29 cellular contexts compared by ENCODE assay signal in the genomic region with DNA sequence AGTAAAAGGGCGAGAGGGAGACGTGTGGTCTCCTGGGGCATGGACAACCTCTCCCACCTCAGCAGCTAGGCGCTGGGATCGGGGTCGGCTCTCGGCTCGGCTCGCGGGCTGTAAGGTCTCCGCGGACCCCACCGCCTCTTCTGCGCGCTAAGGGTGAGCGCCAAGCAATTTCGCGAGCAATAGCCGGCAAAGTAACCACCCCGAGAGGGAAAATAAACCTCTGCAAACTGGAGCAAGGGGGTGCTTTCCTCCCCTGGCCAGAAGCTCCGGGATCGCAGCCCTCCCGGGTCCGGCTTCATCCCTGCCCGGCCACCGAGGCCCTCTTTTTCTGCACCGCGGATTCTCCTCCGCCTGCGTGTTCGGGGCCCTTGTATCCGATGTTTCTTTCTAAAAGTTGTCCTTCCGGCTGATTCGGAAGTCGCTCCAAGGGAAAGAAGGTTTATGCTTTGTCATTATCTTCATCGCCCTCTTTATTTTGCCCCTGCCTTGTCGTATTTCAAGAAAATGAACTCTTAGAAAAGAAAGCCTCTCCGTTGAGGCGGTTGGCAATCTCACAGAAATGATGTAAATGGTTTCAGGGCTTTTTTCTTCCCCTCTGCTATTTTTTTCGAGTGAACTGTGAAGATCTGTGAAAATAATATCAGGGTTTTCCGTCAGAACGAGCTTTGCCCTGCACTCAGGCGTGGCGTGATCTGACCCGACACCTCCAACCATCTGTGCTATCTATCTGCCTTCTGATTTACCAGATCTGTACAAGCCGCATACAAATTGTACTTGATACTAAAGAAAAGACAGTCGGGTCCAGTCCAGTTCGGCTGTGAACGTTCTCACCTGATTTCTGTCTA. TPM values are rescaled to one million over a fixed set of nuclear protein-coding genes. Genes with fewer than 3 reads are reported as not detected.
DNase-seq lines count a peak whose midpoint lies in the region; ATAC-seq and TF ChIP-seq lines count a peak whose summit lies in the region.
"Had no signal": no experiment of that assay in that cellular context is flagged by ENCODE, and none has a peak within 500 bp of the region (broad histone marks: within the 10 kb centered on the region; RNA-seq: fewer than 3 reads in every experiment).

No MANE protein-coding gene starts in this region.

- H3K36me3 Mint-ChIP-seq in T-helper 1 cell treated with Interleukin-12 subunit alpha and Interleukin-12 subunit beta and Interleukin-4 antibody, amounts not matched to agents 30 μg/mL and 1 μg/mL, for 36 hours (ENCODE audit: low read depth), result peaks cover 6% of the 10 kb centered on the region
- no peaks in the 10 kb centered on the region for H3K36me3 Mint-ChIP-seq in WTC11
- no peaks in the 10 kb centered on the region for H3K36me3 Mint-ChIP-seq in stimulated activated naive B cell treated with anti-CD40 and anti-IgM and Interleukin-4, amounts not matched to agents 10 μg/mL and 1 μg/mL and 100 μg/mL, for 72 hours

- DNase-seq in T-helper 1 cell (no peak), WTC11 (ENCODE audit: low spot score) (peak; percentile 35), SKM-1 treated with dmso at 0.1 percent for 144 hours (lab: John Stamatoyannopoulos, UW; ENCODE audit: unreplicated experiment) (no peak), cerebellar cortex (ENCODE audit: low spot score) (no peak), AG20443 (ENCODE audit: low spot score) (no peak)
- no peak for DNase-seq in stimulated activated naive B cell treated with anti-CD40 and anti-IgM and Interleukin-4, amounts not matched to agents 10 μg/mL and 1 μg/mL and 100 μg/mL, for 72 hours
- DNase-seq: 8988T; activated CD4-positive, alpha-beta T cell treated with anti-CD3 and anti-CD28 coated beads, Interleukin-2, amount 50 U/mL, for 1 hour; activated naive CD4-positive, alpha-beta T cell treated with Interleukin-2 at 50 U/mL for 16 hours; activated T-cell treated with anti-CD3 and anti-CD28 coated beads for 4 hours; aorta; DMS79 treated with DMSO at 0.1 percent for 48 hours; erythroblast; foreskin keratinocyte; left lung; midbrain; NCI-H1436; NCI-H748 treated with DMSO at 0.1 percent for 48 hours; Right ventricle myocardium superior; spleen; stimulated activated CD4-positive, alpha-beta T cell treated with anti-CD3 and anti-CD28 coated beads, Interleukin-4, amount 100 ng/mL, for 4 hours had no signal

- no peaks in the 10 kb centered on the region for H3K9me3 Mint-ChIP-seq in T-helper 1 cell treated with Interleukin-12 subunit alpha and Interleukin-12 subunit beta and Interleukin-4 antibody, amounts not matched to agents 30 μg/mL and 1 μg/mL, for 36 hours
- no peaks in the 10 kb centered on the region for H3K9me3 Mint-ChIP-seq in WTC11
- H3K9me3 Mint-ChIP-seq in stimulated activated naive B cell treated with anti-CD40 and anti-IgM and Interleukin-4, amounts not matched to agents 10 μg/mL and 1 μg/mL and 100 μg/mL, for 72 hours, result no peaks in the 10 kb centered on the region
- H3K9me3 Mint-ChIP-seq: central memory CD8-positive, alpha-beta T cell; nephron had no signal

- H3K4me3 Mint-ChIP-seq in T-helper 1 cell treated with Interleukin-12 subunit alpha and Interleukin-12 subunit beta and Interleukin-4 antibody, amounts not matched to agents 30 μg/mL and 1 μg/mL, for 36 hours, result no peak overlapping the region
- peak overlapping the region; percentile 72 for H3K4me3 Mint-ChIP-seq in WTC11
- H3K4me3 Mint-ChIP-seq in stimulated activated naive B cell treated with anti-CD40 and anti-IgM and Interleukin-4, amounts not matched to agents 10 μg/mL and 1 μg/mL and 100 μg/mL, for 72 hours, result no peak overlapping the region
- H3K4me3 Mint-ChIP-seq: central memory CD8-positive, alpha-beta T cell had no signal

- peak overlapping the region; percentile 16 for H3K4me3 ChIP-seq in iPS-18c (ENCODE audit: insufficient read depth, low read depth, low read length)
- H3K4me3 ChIP-seq: left lung, spleen, upper lobe of left lung had no signal

- H3K27ac Mint-ChIP-seq in T-helper 1 cell treated with Interleukin-12 subunit alpha and Interleukin-12 subunit beta and Interleukin-4 antibody, amounts not matched to agents 30 μg/mL and 1 μg/mL, for 36 hours, result peak overlapping the region; percentile 31
- H3K27ac Mint-ChIP-seq in WTC11, result no peak overlapping the region
- H3K27ac Mint-ChIP-seq in stimulated activated naive B cell treated with anti-CD40 and anti-IgM and Interleukin-4, amounts not matched to agents 10 μg/mL and 1 μg/mL and 100 μg/mL, for 72 hours, result peak overlapping the region; percentile 42
- H3K27ac Mint-ChIP-seq: nephron had no signal

- no peak for TF ChIP-seq CTCF in WTC11 (IDR thresholded peaks at IDR 0.05)

- CTCF ChIA-PET in WTC11 (lab: Charles Lee), result interaction anchor here (0.6 to 4.7 kb wide), 7 partner anchors 9 to 189 kb away, joined by 3 to 22 read pairs (median 6); no protein-coding TSS in a partner anchor

- POLR2A ChIA-PET in WTC11 (lab: Charles Lee), result interaction anchor here (0.6 to 1.9 kb wide), 2 partner anchors 9 to 1258 kb away, joined by 3 to 8 read pairs; no protein-coding TSS in a partner anchor

- peaks cover 87% of the 10 kb centered on the region for H3K27me3 Mint-ChIP-seq in T-helper 1 cell treated with Interleukin-12 subunit alpha and Interleukin-12 subunit beta and Interleukin-4 antibody, amounts not matched to agents 30 μg/mL and 1 μg/mL, for 36 hours (ENCODE audit: low read depth)
- H3K27me3 Mint-ChIP-seq in WTC11 (ENCODE audit: low read depth), result peaks cover 100% of the 10 kb centered on the region
- H3K27me3 Mint-ChIP-seq in stimulated activated naive B cell treated with anti-CD40 and anti-IgM and Interleukin-4, amounts not matched to agents 10 μg/mL and 1 μg/mL and 100 μg/mL, for 72 hours, result peaks cover 45 to 80% of the 10 kb centered on the region in 2 donors

- no peak; the same call in 1 of the 2 replicates for ATAC-seq in WTC11
- ATAC-seq in stimulated activated naive B cell treated with anti-CD40 and anti-IgM and Interleukin-4, amounts not matched to agents 10 μg/mL and 1 μg/mL and 100 μg/mL, for 72 hours (replicated peaks), result no peak
- ATAC-seq: foreskin keratinocyte, left lung had no signal

- peaks cover 7% of the 10 kb centered on the region for H3K4me1 Mint-ChIP-seq in T-helper 1 cell treated with Interleukin-12 subunit alpha and Interleukin-12 subunit beta and Interleukin-4 antibody, amounts not matched to agents 30 μg/mL and 1 μg/mL, for 36 hours (ENCODE audit: low read depth)
- H3K4me1 Mint-ChIP-seq in WTC11, result peaks cover 58% of the 10 kb centered on the region
- peaks cover 6 to 19% of the 10 kb centered on the region in 2 donors for H3K4me1 Mint-ChIP-seq in stimulated activated naive B cell treated with anti-CD40 and anti-IgM and Interleukin-4, amounts not matched to agents 10 μg/mL and 1 μg/mL and 100 μg/mL, for 72 hours
- H3K4me1 Mint-ChIP-seq: central memory CD8-positive, alpha-beta T cell had no signal

- H3K9me3 ChIP-seq in iPS-18c (ENCODE audit: control insufficient read depth, insufficient read depth, low read length), result no peaks in the 10 kb centered on the region
- H3K9me3 ChIP-seq: left lung, spleen, upper lobe of left lung had no signal

TF ChIP-seq in WTC11, 78 proteins besides CTCF, POLR2A, EP300 and RAD21 (continues in another document):
- TF ChIP-seq, protein P1, sequence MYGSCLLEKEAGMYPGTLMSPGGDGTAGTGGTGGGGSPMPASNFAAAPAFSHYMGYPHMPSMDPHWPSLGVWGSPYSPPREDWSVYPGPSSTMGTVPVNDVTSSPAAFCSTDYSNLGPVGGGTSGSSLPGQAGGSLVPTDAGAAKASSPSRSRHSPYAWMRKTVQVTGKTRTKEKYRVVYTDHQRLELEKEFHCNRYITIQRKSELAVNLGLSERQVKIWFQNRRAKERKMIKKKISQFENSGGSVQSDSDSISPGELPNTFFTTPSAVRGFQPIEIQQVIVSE (CRISPR knock-in tag; IDR thresholded peaks at IDR 0.05; ENCODE audit: borderline replicate concordance), result no peak
- TF ChIP-seq, protein P2, sequence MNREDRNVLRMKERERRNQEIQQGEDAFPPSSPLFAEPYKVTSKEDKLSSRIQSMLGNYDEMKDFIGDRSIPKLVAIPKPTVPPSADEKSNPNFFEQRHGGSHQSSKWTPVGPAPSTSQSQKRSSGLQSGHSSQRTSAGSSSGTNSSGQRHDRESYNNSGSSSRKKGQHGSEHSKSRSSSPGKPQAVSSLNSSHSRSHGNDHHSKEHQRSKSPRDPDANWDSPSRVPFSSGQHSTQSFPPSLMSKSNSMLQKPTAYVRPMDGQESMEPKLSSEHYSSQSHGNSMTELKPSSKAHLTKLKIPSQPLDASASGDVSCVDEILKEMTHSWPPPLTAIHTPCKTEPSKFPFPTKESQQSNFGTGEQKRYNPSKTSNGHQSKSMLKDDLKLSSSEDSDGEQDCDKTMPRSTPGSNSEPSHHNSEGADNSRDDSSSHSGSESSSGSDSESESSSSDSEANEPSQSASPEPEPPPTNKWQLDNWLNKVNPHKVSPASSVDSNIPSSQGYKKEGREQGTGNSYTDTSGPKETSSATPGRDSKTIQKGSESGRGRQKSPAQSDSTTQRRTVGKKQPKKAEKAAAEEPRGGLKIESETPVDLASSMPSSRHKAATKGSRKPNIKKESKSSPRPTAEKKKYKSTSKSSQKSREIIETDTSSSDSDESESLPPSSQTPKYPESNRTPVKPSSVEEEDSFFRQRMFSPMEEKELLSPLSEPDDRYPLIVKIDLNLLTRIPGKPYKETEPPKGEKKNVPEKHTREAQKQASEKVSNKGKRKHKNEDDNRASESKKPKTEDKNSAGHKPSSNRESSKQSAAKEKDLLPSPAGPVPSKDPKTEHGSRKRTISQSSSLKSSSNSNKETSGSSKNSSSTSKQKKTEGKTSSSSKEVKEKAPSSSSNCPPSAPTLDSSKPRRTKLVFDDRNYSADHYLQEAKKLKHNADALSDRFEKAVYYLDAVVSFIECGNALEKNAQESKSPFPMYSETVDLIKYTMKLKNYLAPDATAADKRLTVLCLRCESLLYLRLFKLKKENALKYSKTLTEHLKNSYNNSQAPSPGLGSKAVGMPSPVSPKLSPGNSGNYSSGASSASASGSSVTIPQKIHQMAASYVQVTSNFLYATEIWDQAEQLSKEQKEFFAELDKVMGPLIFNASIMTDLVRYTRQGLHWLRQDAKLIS (CRISPR knock-in tag; IDR thresholded peaks at IDR 0.05; ENCODE audit: borderline replicate concordance), result no peak
- no peak for TF ChIP-seq NR2C2 (CRISPR knock-in tag; IDR thresholded peaks at IDR 0.05)
- TF ChIP-seq IRF2 (CRISPR knock-in tag; IDR thresholded peaks at IDR 0.05; ENCODE audit: borderline replicate concordance, low read depth), result no peak
- no peak for TF ChIP-seq FOXJ3 (CRISPR knock-in tag; IDR thresholded peaks at IDR 0.05; ENCODE audit: borderline replicate concordance)

RNA-seq across cellular contexts. Expression of a gene that starts 1.7 kb away (rescaled TPM):
- total RNA-seq in WTC11 (2021), result 0.07 TPM in 1 of 3 replicates, not detected in the others
- total RNA-seq: aorta, foreskin keratinocyte, HepG2, left lung, M059J, OCI-LY7, Right ventricle myocardium superior, spleen, upper lobe of left lung had no signal

RNA-seq across cellular contexts. Expression of a gene that starts 21.3 kb away (rescaled TPM):
- 1.9 to 2.5 TPM (median 2.5 TPM) in 3 replicates for total RNA-seq in WTC11 (2021)
- total RNA-seq: foreskin keratinocyte, HepG2, left lung, M059J, OCI-LY7, Right ventricle myocardium superior, spleen had no signal
